In genomic region chr3:151228291-151229125, GRCh38 we compare ENCODE assay signal across 1 cellular context.
TF ChIP-seq lines count a peak whose summit lies in the region.

No MANE protein-coding gene starts in this region.

TF ChIP-seq in HepG2, 621 proteins besides CTCF, POLR2A, EP300 and RAD21 (continued from another document):
- TF ChIP-seq ZGPAT (CRISPR knock-in tag; IDR thresholded peaks at IDR 0.05) (no peak), FLYWCH1 (CRISPR knock-in tag; IDR thresholded peaks at IDR 0.05) (no peak), CREB1 (IDR thresholded peaks at IDR 0.05) (no peak), CREB1 (CRISPR knock-in tag; IDR thresholded peaks at IDR 0.05) (no peak)
